In the genomic region with DNA sequence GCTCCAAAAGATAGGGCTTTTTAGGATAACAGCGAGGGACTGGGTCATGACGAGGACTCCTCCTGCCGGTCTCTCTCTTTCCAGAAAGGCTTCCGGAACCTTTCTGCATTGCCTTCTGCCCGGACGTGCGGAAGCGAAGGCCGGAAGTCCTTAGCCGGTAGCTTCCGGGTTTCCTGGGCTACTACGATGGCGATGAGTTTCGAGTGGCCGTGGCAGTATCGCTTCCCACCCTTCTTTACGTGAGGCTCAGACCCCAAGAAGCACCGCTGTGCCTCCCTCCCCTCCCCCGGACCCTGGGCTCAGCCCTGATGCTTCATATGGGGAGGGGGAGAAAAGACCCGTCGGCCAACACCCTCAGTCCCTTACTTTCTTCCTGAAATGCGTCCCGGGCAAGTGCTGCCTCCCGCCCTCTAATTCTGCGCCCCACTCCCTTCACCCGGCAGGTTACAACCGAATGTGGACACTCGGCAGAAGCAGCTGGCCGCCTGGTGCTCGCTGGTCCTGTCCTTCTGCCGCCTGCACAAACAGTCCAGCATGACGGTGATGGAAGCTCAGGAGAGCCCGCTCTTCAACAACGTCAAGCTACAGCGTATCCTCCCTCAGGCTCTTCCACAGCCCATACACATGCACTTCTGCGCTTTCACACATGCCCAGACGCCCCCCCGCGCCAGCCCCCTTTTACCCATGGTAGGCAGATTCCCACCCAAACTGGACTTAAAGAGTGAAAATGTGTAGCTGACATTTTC, we compare ENCODE assay signal across 8 cellular contexts. TPM values are rescaled to one million over a fixed set of nuclear protein-coding genes. Genes with fewer than 3 reads are reported as not detected.
DNase-seq lines count a peak whose midpoint lies in the region; ATAC-seq, FAIRE-seq and TF ChIP-seq lines count a peak whose summit lies in the region.

Gene VPS25, plus strand, starts transcription at position 160 of the 746 bp plus-strand sequence. Its CDS starts 27 bp downstream, at position 187.

- H3K4me3 Mint-ChIP-seq in T-helper 1 cell treated with Interleukin-12 subunit alpha and Interleukin-12 subunit beta and Interleukin-4 antibody, amounts not matched to agents 30 μg/mL and 1 μg/mL, for 36 hours: peak within 1 kb of the TSS; percentile 99

- TF ChIP-seq CTCF in D721Med (IDR thresholded peaks at IDR 0.05; ENCODE audit: insufficient read depth, missing control alignments) (peak; percentile 20), psoas muscle (IDR thresholded peaks at IDR 0.05) (no peak)

- peak within 1 kb of the TSS; percentile 97 for H3K27ac Mint-ChIP-seq in T-helper 1 cell treated with Interleukin-12 subunit alpha and Interleukin-12 subunit beta and Interleukin-4 antibody, amounts not matched to agents 30 μg/mL and 1 μg/mL, for 36 hours

- peak; percentile 77 for DNase-seq in D721Med (ENCODE audit: insufficient read length, low spot score)
- peak; percentile 84 to 85 for DNase-seq in HAP-1 (ENCODE audit: low spot score in 2 of 2)
- peak; percentile 68 for DNase-seq in NCI-H1694 (lab: John Stamatoyannopoulos, UW)
- DNase-seq in amygdala (lab: John Stamatoyannopoulos, UW): peak; percentile 4 to 87 (median 65)
- DNase-seq in left ventricle myocardium superior: peak; percentile 82
- DNase-seq in psoas muscle: peak; percentile 76 to 86
- DNase-seq in ureter (ENCODE audit: low spot score): peak; percentile 81

- H3K27me3 Mint-ChIP-seq in T-helper 1 cell treated with Interleukin-12 subunit alpha and Interleukin-12 subunit beta and Interleukin-4 antibody, amounts not matched to agents 30 μg/mL and 1 μg/mL, for 36 hours (ENCODE audit: low read depth): no peaks in the 10 kb centered on the region

- FAIRE-seq in D721Med (lab: Jason Lieb, UNC): no peak

- H3K9me3 ChIP-seq in HAP-1 (no peaks in the 10 kb centered on the region), psoas muscle (no peaks in the 10 kb centered on the region)

- H3K36me3 Mint-ChIP-seq in T-helper 1 cell treated with Interleukin-12 subunit alpha and Interleukin-12 subunit beta and Interleukin-4 antibody, amounts not matched to agents 30 μg/mL and 1 μg/mL, for 36 hours (ENCODE audit: low read depth): peaks cover 25% of the 10 kb centered on the region

- in situ Hi-C loops in HAP-1 (cut with MboI; ENCODE audit: low sequenced_read_pairs): loop anchor here (25.0 kb wide), 1 partner anchor 186 kb away; the partner anchor contains the start of gene PSMC3IP

- H3K27me3 ChIP-seq in HAP-1 (ENCODE audit: low read depth) (no peaks in the 10 kb centered on the region), psoas muscle (ENCODE audit: insufficient read depth in 3 of 3, low read length in 2 of 3) (no peaks in the 10 kb centered on the region)

- peaks cover 26% of the 10 kb centered on the region for H3K4me1 Mint-ChIP-seq in T-helper 1 cell treated with Interleukin-12 subunit alpha and Interleukin-12 subunit beta and Interleukin-4 antibody, amounts not matched to agents 30 μg/mL and 1 μg/mL, for 36 hours (ENCODE audit: low read depth)

- peak within 1 kb of the TSS; percentile 77 for H3K4me3 ChIP-seq in HAP-1
- H3K4me3 ChIP-seq in psoas muscle: peak within 1 kb of the TSS; percentile 72

- intact Hi-C loops in left ventricle myocardium superior (cut with micrococcal nuclease): no loop called here
- intact Hi-C loops in psoas muscle (cut with DNase I): loop anchor here in 1 of 2 donors (5.0 kb wide), 1 partner anchor 49 kb away; the partner anchor contains the start of gene BECN1

- peak within 1 kb of the TSS; percentile 73 for H3K27ac ChIP-seq in psoas muscle

- H3K36me3 ChIP-seq in HAP-1 (replicated peaks) (peaks cover 41% of the 10 kb centered on the region), psoas muscle (ENCODE audit: insufficient read depth in 1 of 2, low read depth in 1 of 2) (peaks cover 0 to 42% of the 10 kb centered on the region in 2 donors)

- H3K4me1 ChIP-seq in HAP-1 (peaks cover 3% of the 10 kb centered on the region; the same call in 1 of the 2 replicates), psoas muscle (peaks cover 15% of the 10 kb centered on the region)

- H3K9me3 Mint-ChIP-seq in T-helper 1 cell treated with Interleukin-12 subunit alpha and Interleukin-12 subunit beta and Interleukin-4 antibody, amounts not matched to agents 30 μg/mL and 1 μg/mL, for 36 hours: no peaks in the 10 kb centered on the region

- WGBS in psoas muscle, 3 donors: 0 to 2% (median 1%) methylated on average over 38 to 39 of the region's 39 CpGs

- ATAC-seq in left ventricle myocardium superior: peak; percentile 96
- peak; percentile 87 to 99 (median 96) for ATAC-seq in psoas muscle

RNA-seq across cellular contexts. Expression of gene VPS25, which starts in this region (rescaled TPM):
- total RNA-seq in left ventricle myocardium superior (29.6 TPM), psoas muscle (10 to 100 TPM; 38.6 to 45.2 (median 39.8) TPM), ureter (54.0 TPM)
- 10 to 100 TPM; 46.0 to 73.3 (median 72.8) TPM for polyA plus RNA-seq in psoas muscle

Comparison
In these comparisons a context has a peak if more than half of its experiments do, and no peak if none do; other contexts are left out.
1. Peak in every context shown above with its lines: DNase-seq, ATAC-seq, H3K4me3 ChIP-seq and H3K27ac ChIP-seq.